Comparison of ENCODE assay signal across 1 cellular context in genomic region chr10:95363303-95363912, GRCh38.
A peak's percentile ranks its signal among the peaks of the same experiment; 100 is the strongest.
TF ChIP-seq lines count a peak whose summit lies in the region.

No MANE protein-coding gene starts in this region.

TF ChIP-seq in GM12878, 131 proteins besides CTCF, POLR2A, EP300 and RAD21 (continued from another document):
- TF ChIP-seq BCL3 (IDR thresholded peaks at IDR 0.05; ENCODE audit: borderline replicate concordance, insufficient read depth, low read depth, low read length, poor library complexity, severe bottlenecking) (no peak), IRF4 (IDR thresholded peaks at IDR 0.05; ENCODE audit: low read depth, low read length) (0 out of 2 replicates have a peak, but pooled peaks have one; percentile 29), TCF12 (IDR thresholded peaks at IDR 0.05; ENCODE audit: low read depth, low read length) (no peak), TCF3 (IDR thresholded peaks at IDR 0.05; ENCODE audit: borderline replicate concordance, insufficient read depth, low read depth, low read length) (no peak), MAX (IDR thresholded peaks at IDR 0.05; ENCODE audit: low read depth, low read length) (no peak), ATF7 (IDR thresholded peaks at IDR 0.05; ENCODE audit: low read depth) (no peak), ETV6 (conservative IDR thresholded peaks at IDR 0.05 in 1 of 2, IDR thresholded peaks at IDR 0.05 in 1 of 2; ENCODE audit: borderline replicate concordance in 1 of 2, low read depth in 1 of 2) (no peak), FOXK2 (IDR thresholded peaks at IDR 0.05) (no peak), POLR2AphosphoS5 (IDR thresholded peaks at IDR 0.05; ENCODE audit: low read length) (no peak), ZNF592 (IDR thresholded peaks at IDR 0.05) (peak; percentile 57), TBL1XR1 (IDR thresholded peaks at IDR 0.05; ENCODE audit: low read depth, low read length) (no peak), BRCA1 (IDR thresholded peaks at IDR 0.05; ENCODE audit: low read depth, low read length) (no peak), YY1 (IDR thresholded peaks at IDR 0.05; ENCODE audit: low read depth, low read length) (0 out of 2 replicates have a peak, but pooled peaks have one; percentile 43), ZNF384 (IDR thresholded peaks at IDR 0.05; ENCODE audit: borderline replicate concordance, low read depth, low read length) (no peak), NR2C2 (IDR thresholded peaks at IDR 0.05; ENCODE audit: borderline replicate concordance, control insufficient read depth, insufficient read length, low read depth) (no peak), CBX3 (IDR thresholded peaks at IDR 0.05; ENCODE audit: borderline replicate concordance, low read depth) (no peak), MYC (IDR thresholded peaks at IDR 0.05; ENCODE audit: insufficient read depth, insufficient read length, insufficient replicate concordance, low read length, severe bottlenecking) (no peak), CREB1 (IDR thresholded peaks at IDR 0.05; ENCODE audit: low read depth) (no peak), CHD4 (IDR thresholded peaks at IDR 0.05) (no peak), HSF1 (IDR thresholded peaks at IDR 0.05; ENCODE audit: low read depth, low read length) (no peak), BHLHE40 (IDR thresholded peaks at IDR 0.05; ENCODE audit: borderline replicate concordance in 1 of 2, low read depth in 2 of 2, low read length in 1 of 2) (no peak), ZNF274 (IDR thresholded peaks at IDR 0.05; ENCODE audit: insufficient read depth, insufficient read length) (no peak), ZSCAN29 (IDR thresholded peaks at IDR 0.05) (no peak), KDM1A (IDR thresholded peaks at IDR 0.05; ENCODE audit: borderline replicate concordance) (no peak)
- TF ChIP-seq, protein P1, sequence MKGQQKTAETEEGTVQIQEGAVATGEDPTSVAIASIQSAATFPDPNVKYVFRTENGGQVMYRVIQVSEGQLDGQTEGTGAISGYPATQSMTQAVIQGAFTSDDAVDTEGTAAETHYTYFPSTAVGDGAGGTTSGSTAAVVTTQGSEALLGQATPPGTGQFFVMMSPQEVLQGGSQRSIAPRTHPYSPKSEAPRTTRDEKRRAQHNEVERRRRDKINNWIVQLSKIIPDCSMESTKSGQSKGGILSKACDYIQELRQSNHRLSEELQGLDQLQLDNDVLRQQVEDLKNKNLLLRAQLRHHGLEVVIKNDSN (IDR thresholded peaks at IDR 0.05; ENCODE audit: borderline replicate concordance, extremely low read length, insufficient read depth, low read depth, low read length): no peak
- TF ChIP-seq, protein P2, sequence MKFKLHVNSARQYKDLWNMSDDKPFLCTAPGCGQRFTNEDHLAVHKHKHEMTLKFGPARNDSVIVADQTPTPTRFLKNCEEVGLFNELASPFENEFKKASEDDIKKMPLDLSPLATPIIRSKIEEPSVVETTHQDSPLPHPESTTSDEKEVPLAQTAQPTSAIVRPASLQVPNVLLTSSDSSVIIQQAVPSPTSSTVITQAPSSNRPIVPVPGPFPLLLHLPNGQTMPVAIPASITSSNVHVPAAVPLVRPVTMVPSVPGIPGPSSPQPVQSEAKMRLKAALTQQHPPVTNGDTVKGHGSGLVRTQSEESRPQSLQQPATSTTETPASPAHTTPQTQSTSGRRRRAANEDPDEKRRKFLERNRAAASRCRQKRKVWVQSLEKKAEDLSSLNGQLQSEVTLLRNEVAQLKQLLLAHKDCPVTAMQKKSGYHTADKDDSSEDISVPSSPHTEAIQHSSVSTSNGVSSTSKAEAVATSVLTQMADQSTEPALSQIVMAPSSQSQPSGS (IDR thresholded peaks at IDR 0.05; ENCODE audit: low read length): 0 out of 2 replicates have a peak, but pooled peaks have one; percentile 19
- TF ChIP-seq, protein P3, sequence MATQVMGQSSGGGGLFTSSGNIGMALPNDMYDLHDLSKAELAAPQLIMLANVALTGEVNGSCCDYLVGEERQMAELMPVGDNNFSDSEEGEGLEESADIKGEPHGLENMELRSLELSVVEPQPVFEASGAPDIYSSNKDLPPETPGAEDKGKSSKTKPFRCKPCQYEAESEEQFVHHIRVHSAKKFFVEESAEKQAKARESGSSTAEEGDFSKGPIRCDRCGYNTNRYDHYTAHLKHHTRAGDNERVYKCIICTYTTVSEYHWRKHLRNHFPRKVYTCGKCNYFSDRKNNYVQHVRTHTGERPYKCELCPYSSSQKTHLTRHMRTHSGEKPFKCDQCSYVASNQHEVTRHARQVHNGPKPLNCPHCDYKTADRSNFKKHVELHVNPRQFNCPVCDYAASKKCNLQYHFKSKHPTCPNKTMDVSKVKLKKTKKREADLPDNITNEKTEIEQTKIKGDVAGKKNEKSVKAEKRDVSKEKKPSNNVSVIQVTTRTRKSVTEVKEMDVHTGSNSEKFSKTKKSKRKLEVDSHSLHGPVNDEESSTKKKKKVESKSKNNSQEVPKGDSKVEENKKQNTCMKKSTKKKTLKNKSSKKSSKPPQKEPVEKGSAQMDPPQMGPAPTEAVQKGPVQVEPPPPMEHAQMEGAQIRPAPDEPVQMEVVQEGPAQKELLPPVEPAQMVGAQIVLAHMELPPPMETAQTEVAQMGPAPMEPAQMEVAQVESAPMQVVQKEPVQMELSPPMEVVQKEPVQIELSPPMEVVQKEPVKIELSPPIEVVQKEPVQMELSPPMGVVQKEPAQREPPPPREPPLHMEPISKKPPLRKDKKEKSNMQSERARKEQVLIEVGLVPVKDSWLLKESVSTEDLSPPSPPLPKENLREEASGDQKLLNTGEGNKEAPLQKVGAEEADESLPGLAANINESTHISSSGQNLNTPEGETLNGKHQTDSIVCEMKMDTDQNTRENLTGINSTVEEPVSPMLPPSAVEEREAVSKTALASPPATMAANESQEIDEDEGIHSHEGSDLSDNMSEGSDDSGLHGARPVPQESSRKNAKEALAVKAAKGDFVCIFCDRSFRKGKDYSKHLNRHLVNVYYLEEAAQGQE (IDR thresholded peaks at IDR 0.05; ENCODE audit: low read depth, low read length): no peak
